1 cellular context compared by ENCODE assay signal in genomic region chr9:83007521-83008300, GRCh38.
TF ChIP-seq lines count a peak whose summit lies in the region.

No MANE protein-coding gene starts in this region.

TF ChIP-seq in SK-N-SH treated with all-trans-retinoic acid at 6 μM for 48 hours, 23 proteins besides CTCF, POLR2A, EP300 and RAD21 (continued from another document):
- TF ChIP-seq CREB5 (CRISPR knock-in tag; IDR thresholded peaks at IDR 0.05; ENCODE audit: low read depth) (no peak), ISL1 (CRISPR knock-in tag; IDR thresholded peaks at IDR 0.05) (no peak), CSDC2 (CRISPR knock-in tag; IDR thresholded peaks at IDR 0.05) (no peak), OSR1 (CRISPR knock-in tag; IDR thresholded peaks at IDR 0.05) (no peak), RARB (CRISPR knock-in tag; IDR thresholded peaks at IDR 0.05) (no peak), ZNF8 (CRISPR knock-in tag; IDR thresholded peaks at IDR 0.05) (no peak), ARNTL (CRISPR knock-in tag; IDR thresholded peaks at IDR 0.05; ENCODE audit: borderline replicate concordance, low read depth) (no peak), ZNF565 (CRISPR knock-in tag; conservative IDR thresholded peaks at IDR 0.05; ENCODE audit: low read depth) (no peak), SNAI2 (CRISPR knock-in tag; IDR thresholded peaks at IDR 0.05) (no peak)
TF ChIP-seq in SK-N-SH treated with all-trans-retinoic acid at 6 μM for 48 hours: peak in this region for 0.
